ENCODE assay signal across 12 cellular contexts in genomic region chr17:80152057-80152831, GRCh38. TPM values are rescaled to one million over a fixed set of nuclear protein-coding genes. Genes with fewer than 3 reads are reported as not detected.
DNase-seq lines count a peak whose midpoint lies in the region; ATAC-seq and TF ChIP-seq lines count a peak whose summit lies in the region.
"Had no signal": no experiment of that assay in that cellular context is flagged by ENCODE, and none has a peak within 500 bp of the region (broad histone marks: within the 10 kb centered on the region; RNA-seq: fewer than 3 reads in every experiment).

No MANE protein-coding gene starts in this region.

- H2BK120ac ChIP-seq in mesendoderm (ENCODE audit: low read depth, low read length) = no peak overlapping the region

- no peaks in the 10 kb centered on the region for H3K9me3 Mint-ChIP-seq in CD4-positive, alpha-beta T cell
- H3K9me3 Mint-ChIP-seq in activated naive CD8-positive, alpha-beta T cell treated with anti-CD3 and anti-CD28 coated beads, Interleukin-2, amount 50 U/mL, for 24 hours = peaks cover 8% of the 10 kb centered on the region

- H3K56ac ChIP-seq in mesendoderm (ENCODE audit: low read length) = no peak overlapping the region

- peak overlapping the region; percentile 6 for H3K27ac Mint-ChIP-seq in CD4-positive, alpha-beta T cell
- H3K27ac Mint-ChIP-seq in activated naive CD8-positive, alpha-beta T cell treated with anti-CD3 and anti-CD28 coated beads, Interleukin-2, amount 50 U/mL, for 24 hours = no peak overlapping the region
- H3K27ac Mint-ChIP-seq: nephron progenitor cell had no signal

- no peak overlapping the region for H3K4me2 ChIP-seq in mesendoderm (ENCODE audit: low read length)
- H3K4me2 ChIP-seq: KMS-11 had no signal

- H3K79me2 ChIP-seq in mesendoderm (ENCODE audit: control insufficient read depth, insufficient read depth, low read length) = peaks cover 5% of the 10 kb centered on the region

- no peak for ATAC-seq in CD4-positive, alpha-beta T cell (ENCODE audit: poor library complexity)
- no peak for ATAC-seq in activated naive CD8-positive, alpha-beta T cell treated with anti-CD3 and anti-CD28 coated beads, Interleukin-2, amount 50 U/mL, for 24 hours
- ATAC-seq in lower lobe of right lung = no peak

- in situ Hi-C loops in ACHN (cut with HindIII; ENCODE audit: low pct_ligation_motif_present, low pct_unique_long_range_greater_than_20kb, low sequenced_read_pairs) = no loop called here

- no peak overlapping the region for H2BK15ac ChIP-seq in mesendoderm (replicated peaks; ENCODE audit: low read depth)

- no peaks in the 10 kb centered on the region for H3K27me3 ChIP-seq in CD4-positive, alpha-beta T cell (ENCODE audit: control insufficient read depth, insufficient read depth, low read length)
- H3K27me3 ChIP-seq in mesendoderm (ENCODE audit: insufficient read depth, low read length, poor library complexity) (no peaks in the 10 kb centered on the region), lower lobe of right lung (ENCODE audit: low read depth) (no peaks in the 10 kb centered on the region), Peyer's patch (no peaks in the 10 kb centered on the region)
- H3K27me3 ChIP-seq: suprapubic skin had no signal

- CTCF ChIA-PET in CD4-positive, alpha-beta T cell (lab: Charles Lee) = no interaction called here

- WGBS in mesendoderm (ENCODE audit: extremely low coverage, insufficient coverage, low lambda C conversion rate) = no CpG with 5 or more reads among the region's 13 CpGs

- H3K18ac ChIP-seq in mesendoderm (ENCODE audit: low read length) = no peak overlapping the region

- POLR2A ChIA-PET in CD4-positive, alpha-beta T cell (lab: Charles Lee) = interaction anchor here (1.3 kb wide), 1 partner anchor 51 kb away, joined by 3 read pairs; the partner anchor contains the start of gene GAA

- no peak for TF ChIP-seq POLR2A in Peyer's patch (IDR thresholded peaks at IDR 0.05)

- no peak overlapping the region for H3K4ac ChIP-seq in mesendoderm (ENCODE audit: low read depth, low read length)

- H4K5ac ChIP-seq in mesendoderm (ENCODE audit: low read length) = no peak overlapping the region

- peak overlapping the region; percentile 24 for H3K23ac ChIP-seq in mesendoderm (ENCODE audit: low read length)

- no peak overlapping the region for H4K8ac ChIP-seq in mesendoderm (ENCODE audit: low read depth, low read length)

- no peak overlapping the region for H3K9ac ChIP-seq in mesendoderm (ENCODE audit: low read length)
- H3K9ac ChIP-seq: KMS-11 had no signal

- H3K4me3 ChIP-seq in mesendoderm (ENCODE audit: low read length) = no peak overlapping the region
- H3K4me3 ChIP-seq in lower lobe of right lung = no peak overlapping the region
- H3K4me3 ChIP-seq in Peyer's patch = no peak overlapping the region
- H3K4me3 ChIP-seq: suprapubic skin had no signal

- H3K4me3 Mint-ChIP-seq in CD4-positive, alpha-beta T cell = no peak overlapping the region
- H3K4me3 Mint-ChIP-seq in activated naive CD8-positive, alpha-beta T cell treated with anti-CD3 and anti-CD28 coated beads, Interleukin-2, amount 50 U/mL, for 24 hours = no peak overlapping the region
- H3K4me3 Mint-ChIP-seq: nephron progenitor cell had no signal

- H2BK5ac ChIP-seq in mesendoderm (ENCODE audit: low read length) = no peak overlapping the region

- H3K36me3 Mint-ChIP-seq in CD4-positive, alpha-beta T cell (ENCODE audit: low read depth) = peaks cover 1% of the 10 kb centered on the region
- no peaks in the 10 kb centered on the region for H3K36me3 Mint-ChIP-seq in activated naive CD8-positive, alpha-beta T cell treated with anti-CD3 and anti-CD28 coated beads, Interleukin-2, amount 50 U/mL, for 24 hours (ENCODE audit: low read depth)

- H3K27me3 Mint-ChIP-seq in CD4-positive, alpha-beta T cell = no peaks in the 10 kb centered on the region
- H3K27me3 Mint-ChIP-seq in activated naive CD8-positive, alpha-beta T cell treated with anti-CD3 and anti-CD28 coated beads, Interleukin-2, amount 50 U/mL, for 24 hours = no peaks in the 10 kb centered on the region

- H3K4me1 Mint-ChIP-seq in CD4-positive, alpha-beta T cell (ENCODE audit: low read depth) = peaks cover 27% of the 10 kb centered on the region
- peaks cover 30% of the 10 kb centered on the region for H3K4me1 Mint-ChIP-seq in activated naive CD8-positive, alpha-beta T cell treated with anti-CD3 and anti-CD28 coated beads, Interleukin-2, amount 50 U/mL, for 24 hours

- no peak overlapping the region for H3K27ac ChIP-seq in CD4-positive, alpha-beta T cell (ENCODE audit: low read depth, low read length)
- H3K27ac ChIP-seq in mesendoderm (ENCODE audit: low read depth, low read length) = no peak overlapping the region
- H3K27ac ChIP-seq in lower lobe of right lung = no peak overlapping the region
- peak overlapping the region in 1 of 4 donors; percentile 31 for H3K27ac ChIP-seq in Peyer's patch
- H3K27ac ChIP-seq: KMS-11, suprapubic skin had no signal

- no peak for DNase-seq in CD4-positive, alpha-beta T cell
- peak; percentile 94 for DNase-seq in NCI-H226
- peak; percentile 18 for DNase-seq in activated naive CD8-positive, alpha-beta T cell treated with anti-CD3 and anti-CD28 coated beads, Interleukin-2, amount 50 U/mL, for 24 hours
- peak; percentile 24 for DNase-seq in mesendoderm
- no peak for DNase-seq in occipital lobe (lab: John Stamatoyannopoulos, UW)
- DNase-seq in ACHN = no peak
- DNase-seq in lower lobe of right lung = no peak
- no peak for DNase-seq in Peyer's patch
- DNase-seq: effector CD4-positive, alpha-beta T cell; nephron progenitor cell had no signal

- intact Hi-C loops in CD4-positive, alpha-beta T cell (cut with DNase I, micrococcal nuclease) = no loop called here
- intact Hi-C loops in lower lobe of right lung (cut with DNase I) = no loop called here

- H3K79me1 ChIP-seq in mesendoderm (ENCODE audit: low read length) = peaks cover 3% of the 10 kb centered on the region

- no peak for TF ChIP-seq CTCF in CD4-positive, alpha-beta T cell (IDR thresholded peaks at IDR 0.05)
- TF ChIP-seq CTCF in lower lobe of right lung (IDR thresholded peaks at IDR 0.05) (no peak), Peyer's patch (IDR thresholded peaks at IDR 0.05) (no peak)

- H2AK5ac ChIP-seq in mesendoderm (ENCODE audit: low read length) = no peak overlapping the region

- H3K36me3 ChIP-seq in mesendoderm (ENCODE audit: control insufficient read depth, insufficient read depth, low read length) (no peaks in the 10 kb centered on the region), lower lobe of right lung (no peaks in the 10 kb centered on the region), Peyer's patch (no peaks in the 10 kb centered on the region)
- H3K36me3 ChIP-seq: suprapubic skin had no signal

- peaks cover 4% of the 10 kb centered on the region for H3K9me3 ChIP-seq in CD4-positive, alpha-beta T cell (ENCODE audit: control insufficient read depth, low read length)
- H3K9me3 ChIP-seq in lower lobe of right lung = peaks cover 5% of the 10 kb centered on the region
- peaks cover 0 to 3% (median 0%) of the 10 kb centered on the region in 4 donors for H3K9me3 ChIP-seq in Peyer's patch
- H3K9me3 ChIP-seq: suprapubic skin had no signal

- H3K4me1 ChIP-seq in mesendoderm (ENCODE audit: control insufficient read depth, low read depth, low read length) (no peaks in the 10 kb centered on the region), lower lobe of right lung (peaks cover 12% of the 10 kb centered on the region), Peyer's patch (peaks cover 0 to 12% (median 3%) of the 10 kb centered on the region in 4 donors)

RNA-seq across cellular contexts. Expression of gene EIF4A3, which starts 5.3 kb away (rescaled TPM):
- 10 to 100 TPM; 79.6 to 79.7 TPM for total RNA-seq in CD4-positive, alpha-beta T cell
- polyA plus RNA-seq in mesendoderm (2013, experiment 1 of 2) = 134 TPM
- 130 TPM for polyA plus RNA-seq in mesendoderm (2013, experiment 2 of 2)
- 64.4 TPM for total RNA-seq in occipital lobe
- total RNA-seq in lower lobe of right lung = 54.1 TPM
- 10 to 100 TPM; 29.0 to 66.8 (median 46.1) TPM for total RNA-seq in Peyer's patch

RNA-seq across cellular contexts. Expression of gene CARD14, which starts 17.6 kb away (rescaled TPM):
- total RNA-seq in CD4-positive, alpha-beta T cell = not detected
- 0.13 TPM for polyA plus RNA-seq in mesendoderm (2013, experiment 1 of 2)
- polyA plus RNA-seq in mesendoderm (2013, experiment 2 of 2) = 0.03 TPM
- total RNA-seq in occipital lobe (0.31 TPM), lower lobe of right lung (0.50 TPM), Peyer's patch (1 to 10 TPM in 3 of 4 donors, under 1 TPM in 1; 0.94 to 5.4 (median 2.6) TPM)

RNA-seq across cellular contexts. Expression of gene GAA, which starts 50.9 kb away (rescaled TPM):
- total RNA-seq in CD4-positive, alpha-beta T cell = 10 to 100 TPM; 22.2 to 22.4 TPM
- 8.0 TPM for polyA plus RNA-seq in mesendoderm (2013, experiment 1 of 2)
- 8.3 TPM for polyA plus RNA-seq in mesendoderm (2013, experiment 2 of 2)
- 14.3 TPM for total RNA-seq in occipital lobe
- 143 TPM for total RNA-seq in lower lobe of right lung
- 10 to 100 TPM; 33.8 to 88.1 (median 42.3) TPM for total RNA-seq in Peyer's patch

Comparison
In these comparisons a context has a peak if more than half of its experiments do, and no peak if none do; other contexts are left out.
1. DNase-seq: peak in NCI-H226 (single experiment), activated naive CD8-positive, alpha-beta T cell treated with anti-CD3 and anti-CD28 coated beads, Interleukin-2, amount 50 U/mL, for 24 hours (single experiment) and mesendoderm (single experiment); none in CD4-positive, alpha-beta T cell (0 of 10), occipital lobe (single experiment), ACHN (single experiment), lower lobe of right lung (single experiment) and Peyer's patch (0 of 3).